Comparison of ENCODE assay signal across 20 cellular contexts in genomic region chr14:50608302-50608851, GRCh38. TPM values are rescaled to one million over a fixed set of nuclear protein-coding genes. Genes with fewer than 3 reads are reported as not detected.
A peak's percentile ranks its signal among the peaks of the same experiment; 100 is the strongest.
DNase-seq lines count a peak whose midpoint lies in the region; FAIRE-seq and TF ChIP-seq lines count a peak whose summit lies in the region.
"Had no signal": no experiment of that assay in that cellular context is flagged by ENCODE, and none has a peak within 500 bp of the region (broad histone marks: within the 10 kb centered on the region; RNA-seq: fewer than 3 reads in every experiment).

No MANE protein-coding gene starts in this region.

- H3K4me3 ChIP-seq in KMS-11 (IDR thresholded peaks at IDR 0.05; ENCODE audit: insufficient read depth, low read depth, low read length) (no peak overlapping the region), endothelial cell of umbilical vein (replicated peaks in 1 of 3; ENCODE audit: insufficient read depth in 1 of 3, low read depth in 1 of 3, low read length in 3 of 3) (no peak overlapping the region), small intestine (ENCODE audit: low read depth in 1 of 2, low read length in 2 of 2) (no peak overlapping the region), WERI-Rb-1 (ENCODE audit: low read depth, low read length) (no peak overlapping the region)
- H3K4me3 ChIP-seq: GM23338, K562, SJSA1 had no signal

- POLR2A ChIA-PET in endothelial cell of umbilical vein (lab: Charles Lee), result no interaction called here

- H3K27me3 ChIP-seq in KMS-11 (ENCODE audit: insufficient read depth, low read depth) (no peaks in the 10 kb centered on the region), endothelial cell of umbilical vein (ENCODE audit: control insufficient read depth in 2 of 2, insufficient read depth in 2 of 2, low read length in 2 of 2) (no peaks in the 10 kb centered on the region), small intestine (ENCODE audit: control insufficient read depth in 2 of 2, insufficient read depth in 2 of 2, low read length in 2 of 2) (no peaks in the 10 kb centered on the region), WERI-Rb-1 (ENCODE audit: insufficient read depth, low read depth, severe bottlenecking) (no peaks in the 10 kb centered on the region)
- H3K27me3 ChIP-seq: BE2C, SJSA1 had no signal

- H3K4me1 ChIP-seq in KMS-11 (ENCODE audit: low read depth, poor library complexity, severe bottlenecking), result peaks cover 46% of the 10 kb centered on the region
- peaks cover 16% of the 10 kb centered on the region for H3K4me1 ChIP-seq in endothelial cell of umbilical vein (ENCODE audit: control insufficient read depth, extremely low read depth, insufficient read depth, low read length)
- no peaks in the 10 kb centered on the region for H3K4me1 ChIP-seq in small intestine (ENCODE audit: control insufficient read depth in 2 of 2, insufficient read depth in 1 of 2, low read depth in 1 of 2, low read length in 1 of 2)
- H3K4me1 ChIP-seq: BE2C, SJSA1 had no signal

- H3K9ac ChIP-seq in KMS-11, result no peak overlapping the region
- H3K9ac ChIP-seq in endothelial cell of umbilical vein (replicated peaks; ENCODE audit: extremely low read depth, insufficient read depth, low read length), result no peak overlapping the region

- H3K9me3 ChIP-seq in endothelial cell of umbilical vein (replicated peaks; ENCODE audit: control insufficient read depth, insufficient read depth, low read length) (no peaks in the 10 kb centered on the region), small intestine (ENCODE audit: control insufficient read depth, low read depth) (no peaks in the 10 kb centered on the region), WERI-Rb-1 (ENCODE audit: severe bottlenecking) (no peaks in the 10 kb centered on the region)
- H3K9me3 ChIP-seq: BE2C, SJSA1 had no signal

- DNase-seq in AG20443 (ENCODE audit: low spot score) (peak; percentile 33), endothelial cell of umbilical vein (ENCODE audit: low read depth, low spot score) (no peak), small intestine (no peak), WERI-Rb-1 (no peak), hippocampal formation (lab: John Stamatoyannopoulos, UW) (no peak), GM19240 (ENCODE audit: insufficient read length, low spot score) (no peak)
- DNase-seq: BE2C; CD4-positive, alpha-beta memory T cell; DMS79; NCI-H1436; NCI-H2081; NCI-H510A; NCI-H774 had no signal

- no TSS peak for BruUV-seq in endothelial cell of umbilical vein (replicated peaks; lab: Mats Ljungman, UMichigan)

- CTCF ChIA-PET in endothelial cell of umbilical vein (lab: Charles Lee), result interaction anchor here (1.5 to 1.8 kb wide), 2 partner anchors 9 to 106 kb away, joined by 5 to 7 read pairs; no protein-coding TSS in a partner anchor

- H2AFZ ChIP-seq in KMS-11 (ENCODE audit: low read depth), result no peak overlapping the region
- no peak overlapping the region for H2AFZ ChIP-seq in endothelial cell of umbilical vein (ENCODE audit: low read depth, low read length)
- H2AFZ ChIP-seq: GM23338 had no signal

- 82 to 95% (median 85%) methylated on average over 1 of the region's 1 CpG for WGBS in small intestine, 3 donors

- H3K79me2 ChIP-seq in KMS-11 (ENCODE audit: insufficient read depth, low read depth) (no peaks in the 10 kb centered on the region), endothelial cell of umbilical vein (ENCODE audit: control insufficient read depth, insufficient read depth, low read length) (no peaks in the 10 kb centered on the region)

- dilution Hi-C loops in endothelial cell of umbilical vein (cut with MboI; ENCODE audit: extremely low pct_ligation_motif_present, low sequenced_read_pairs), result no loop called here

- no peaks in the 10 kb centered on the region for H3K36me3 ChIP-seq in KMS-11 (ENCODE audit: insufficient read depth)
- H3K36me3 ChIP-seq in endothelial cell of umbilical vein (ENCODE audit: control insufficient read depth in 2 of 2, extremely low read depth in 1 of 2, insufficient read depth in 2 of 2, low read length in 2 of 2), result no peaks in the 10 kb centered on the region
- H3K36me3 ChIP-seq in small intestine (ENCODE audit: control insufficient read depth in 2 of 2, insufficient read depth in 2 of 2, low read length in 2 of 2), result no peaks in the 10 kb centered on the region
- H3K36me3 ChIP-seq in WERI-Rb-1, result no peaks in the 10 kb centered on the region
- H3K36me3 ChIP-seq: BE2C, SJSA1 had no signal

- H3K27ac ChIP-seq in KMS-11 (no peak overlapping the region), endothelial cell of umbilical vein (ENCODE audit: insufficient read depth, low read depth, low read length) (no peak overlapping the region), small intestine (ENCODE audit: low read depth in 1 of 2, low read length in 1 of 2) (no peak overlapping the region), WERI-Rb-1 (no peak overlapping the region)
- H3K27ac ChIP-seq: SJSA1 had no signal

- FAIRE-seq in endothelial cell of umbilical vein (lab: Jason Lieb, UNC) (no peak), islet of Langerhans (lab: Jason Lieb, UNC) (peak; percentile 24), small intestine (lab: Jason Lieb, UNC) (no peak)
- FAIRE-seq: G401.6, GM18507, K562 had no signal

- no peak for TF ChIP-seq POLR2A in endothelial cell of umbilical vein (IDR thresholded peaks at IDR 0.05; ENCODE audit: low read depth, low read length)

- intact Hi-C loops in endothelial cell of umbilical vein (cut with micrococcal nuclease), result no loop called here

- H4K20me1 ChIP-seq in KMS-11 (ENCODE audit: insufficient read depth), result no peaks in the 10 kb centered on the region
- H4K20me1 ChIP-seq in endothelial cell of umbilical vein (replicated peaks; ENCODE audit: control insufficient read depth, extremely low read depth, insufficient read depth, low read length), result no peaks in the 10 kb centered on the region

- H3K9me1 ChIP-seq in endothelial cell of umbilical vein (replicated peaks; ENCODE audit: control insufficient read depth, extremely low read depth, insufficient read depth, low read length), result no peaks in the 10 kb centered on the region

- TF ChIP-seq CTCF in KMS-11 (conservative IDR thresholded peaks at IDR 0.05; ENCODE audit: low read depth, low read length) (no peak), endothelial cell of umbilical vein (IDR thresholded peaks at IDR 0.05; ENCODE audit: extremely low read depth in 1 of 2, insufficient read depth in 1 of 2, low read depth in 1 of 2, low read length in 2 of 2) (no peak), WERI-Rb-1 (IDR thresholded peaks at IDR 0.05; ENCODE audit: low read depth, low read length) (no peak)

- H3K4me2 ChIP-seq in KMS-11 (peak overlapping the region; percentile 94; the same call in 1 of the 2 replicates), endothelial cell of umbilical vein (ENCODE audit: insufficient read depth, low read length) (no peak overlapping the region)
- H3K4me2 ChIP-seq: GM23338 had no signal

TF ChIP-seq in endothelial cell of umbilical vein, 7 proteins besides CTCF, POLR2A, EP300 and RAD21:
- TF ChIP-seq GATA2 (IDR thresholded peaks at IDR 0.05; ENCODE audit: insufficient read depth, insufficient read length, low read depth, low read length) (peak; percentile 31), MAX (IDR thresholded peaks at IDR 0.05; ENCODE audit: insufficient read depth, insufficient read length) (no peak), EZH2 (IDR thresholded peaks at IDR 0.05; ENCODE audit: borderline replicate concordance, low read depth, low read length, severe bottlenecking) (no peak)

RNA-seq across cellular contexts. Expression of gene ATL1, which starts 48.4 kb away (rescaled TPM):
- 2.8 and 5.1 TPM in 2 replicates for total RNA-seq in endothelial cell of umbilical vein
- polyA plus RNA-seq in endothelial cell of umbilical vein (1.1 and 1.4 TPM in 2 replicates), small intestine (1 to 10 TPM; 2.4 to 6.6 (median 6.3) TPM)
- 1.5 TPM in 2 replicates for polyA plus RNA-seq in endothelial cell of umbilical vein (2011; cell fraction: cytosol; rRNA removed)
- 0.91 and 1.0 TPM in 2 replicates for polyA plus RNA-seq in endothelial cell of umbilical vein (2011; cell fraction: nucleus; rRNA removed)
- 2.3 TPM in 2 replicates for polyA plus RNA-seq in endothelial cell of umbilical vein (2012)
- polyA minus RNA-seq in endothelial cell of umbilical vein, result 6.8 and 8.7 TPM in 2 replicates
- not detected for polyA minus RNA-seq in endothelial cell of umbilical vein (2011; cell fraction: cytosol; rRNA and poly(A)+ RNA removed)
- 1.3 and 1.7 TPM in 2 replicates for polyA minus RNA-seq in endothelial cell of umbilical vein (2011; cell fraction: nucleus; rRNA and poly(A)+ RNA removed)

RNA-seq across cellular contexts. Expression of gene SAV1, which starts 59.7 kb away (rescaled TPM):
- total RNA-seq in endothelial cell of umbilical vein, result 27.8 and 31.0 TPM in 2 replicates
- polyA plus RNA-seq in endothelial cell of umbilical vein (6.0 and 7.1 TPM in 2 replicates), small intestine (10 to 100 TPM; 15.2 to 17.6 (median 15.4) TPM)
- polyA plus RNA-seq in endothelial cell of umbilical vein (2011; cell fraction: cytosol; rRNA removed), result 13.6 and 14.2 TPM in 2 replicates
- 7.4 and 7.6 TPM in 2 replicates for polyA plus RNA-seq in endothelial cell of umbilical vein (2011; cell fraction: nucleus; rRNA removed)
- polyA plus RNA-seq in endothelial cell of umbilical vein (2012), result 14.1 and 22.3 TPM in 2 replicates
- polyA minus RNA-seq in endothelial cell of umbilical vein, result 9.8 and 11.1 TPM in 2 replicates
- 14.4 TPM for polyA minus RNA-seq in endothelial cell of umbilical vein (2011; cell fraction: cytosol; rRNA and poly(A)+ RNA removed)
- 15.9 and 18.4 TPM in 2 replicates for polyA minus RNA-seq in endothelial cell of umbilical vein (2011; cell fraction: nucleus; rRNA and poly(A)+ RNA removed)
